In the genomic region with DNA sequence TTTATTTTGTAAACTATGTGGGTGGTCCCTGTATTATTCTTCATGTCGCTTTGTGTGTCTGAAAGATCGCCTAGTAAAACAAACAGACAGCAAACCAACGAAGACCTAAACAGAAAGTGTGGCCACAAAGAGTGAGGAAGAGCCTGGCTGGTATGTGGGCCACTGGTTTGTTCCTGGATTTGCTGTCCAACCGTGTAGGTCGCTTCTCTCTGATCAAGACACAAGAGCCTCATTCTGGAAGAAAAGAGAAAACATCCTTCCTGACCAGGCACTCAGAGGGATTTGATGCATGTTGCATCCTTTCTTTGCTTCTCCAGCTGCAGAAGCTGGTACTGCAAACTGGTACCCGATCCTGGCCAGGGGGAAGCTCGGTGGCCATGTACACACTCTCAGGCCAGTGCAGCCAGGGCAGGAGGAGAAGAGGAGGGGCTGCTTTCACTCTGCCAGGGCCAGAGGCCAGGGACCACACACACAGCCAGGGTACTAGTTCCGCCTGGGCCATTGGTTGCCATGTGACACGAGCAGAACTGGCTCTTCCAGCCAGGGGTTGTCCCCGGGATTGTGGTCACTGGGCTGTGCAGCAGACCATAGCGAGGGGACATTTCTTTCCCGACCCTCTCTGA, we compare ENCODE assay signal across 1 cellular context.
TF ChIP-seq lines count a peak whose summit lies in the region.

No MANE protein-coding gene starts in this region.

TF ChIP-seq in H1, 55 proteins besides CTCF, POLR2A, EP300 and RAD21:
- TF ChIP-seq, protein P1, sequence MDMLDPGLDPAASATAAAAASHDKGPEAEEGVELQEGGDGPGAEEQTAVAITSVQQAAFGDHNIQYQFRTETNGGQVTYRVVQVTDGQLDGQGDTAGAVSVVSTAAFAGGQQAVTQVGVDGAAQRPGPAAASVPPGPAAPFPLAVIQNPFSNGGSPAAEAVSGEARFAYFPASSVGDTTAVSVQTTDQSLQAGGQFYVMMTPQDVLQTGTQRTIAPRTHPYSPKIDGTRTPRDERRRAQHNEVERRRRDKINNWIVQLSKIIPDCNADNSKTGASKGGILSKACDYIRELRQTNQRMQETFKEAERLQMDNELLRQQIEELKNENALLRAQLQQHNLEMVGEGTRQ (IDR thresholded peaks at IDR 0.05; ENCODE audit: low read length), result no peak
- no peak for TF ChIP-seq CHD1 (IDR thresholded peaks at IDR 0.05; ENCODE audit: low read depth, low read length)
- TF ChIP-seq MAFK (IDR thresholded peaks at IDR 0.05; ENCODE audit: low read depth, low read length), result no peak
- no peak for TF ChIP-seq GTF2F1 (IDR thresholded peaks at IDR 0.05; ENCODE audit: borderline replicate concordance, low read depth, low read length)
- TF ChIP-seq JUND (IDR thresholded peaks at IDR 0.05; ENCODE audit: low read length), result no peak
- TF ChIP-seq CREB1 (IDR thresholded peaks at IDR 0.05), result no peak
- no peak for TF ChIP-seq ZNF274 (IDR thresholded peaks at IDR 0.05; ENCODE audit: borderline replicate concordance, extremely low read depth, low read length)
- no peak for TF ChIP-seq SRF (IDR thresholded peaks at IDR 0.05; ENCODE audit: low read depth, low read length)
- no peak for TF ChIP-seq KDM5A (IDR thresholded peaks at IDR 0.05; ENCODE audit: low read length)
- TF ChIP-seq, protein P2, sequence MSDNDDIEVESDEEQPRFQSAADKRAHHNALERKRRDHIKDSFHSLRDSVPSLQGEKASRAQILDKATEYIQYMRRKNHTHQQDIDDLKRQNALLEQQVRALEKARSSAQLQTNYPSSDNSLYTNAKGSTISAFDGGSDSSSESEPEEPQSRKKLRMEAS (IDR thresholded peaks at IDR 0.05), result no peak
- TF ChIP-seq YY1 (IDR thresholded peaks at IDR 0.05; ENCODE audit: low read depth, low read length), result no peak
- TF ChIP-seq HDAC2 (IDR thresholded peaks at IDR 0.05; ENCODE audit: borderline replicate concordance in 1 of 2, low read depth in 2 of 2, low read length in 2 of 2), result no peak
- TF ChIP-seq NANOG (IDR thresholded peaks at IDR 0.05; ENCODE audit: insufficient read depth, low read depth, low read length, poor library complexity, severe bottlenecking), result no peak
